Comparison of ENCODE assay signal across 8 cellular contexts in the genomic region with DNA sequence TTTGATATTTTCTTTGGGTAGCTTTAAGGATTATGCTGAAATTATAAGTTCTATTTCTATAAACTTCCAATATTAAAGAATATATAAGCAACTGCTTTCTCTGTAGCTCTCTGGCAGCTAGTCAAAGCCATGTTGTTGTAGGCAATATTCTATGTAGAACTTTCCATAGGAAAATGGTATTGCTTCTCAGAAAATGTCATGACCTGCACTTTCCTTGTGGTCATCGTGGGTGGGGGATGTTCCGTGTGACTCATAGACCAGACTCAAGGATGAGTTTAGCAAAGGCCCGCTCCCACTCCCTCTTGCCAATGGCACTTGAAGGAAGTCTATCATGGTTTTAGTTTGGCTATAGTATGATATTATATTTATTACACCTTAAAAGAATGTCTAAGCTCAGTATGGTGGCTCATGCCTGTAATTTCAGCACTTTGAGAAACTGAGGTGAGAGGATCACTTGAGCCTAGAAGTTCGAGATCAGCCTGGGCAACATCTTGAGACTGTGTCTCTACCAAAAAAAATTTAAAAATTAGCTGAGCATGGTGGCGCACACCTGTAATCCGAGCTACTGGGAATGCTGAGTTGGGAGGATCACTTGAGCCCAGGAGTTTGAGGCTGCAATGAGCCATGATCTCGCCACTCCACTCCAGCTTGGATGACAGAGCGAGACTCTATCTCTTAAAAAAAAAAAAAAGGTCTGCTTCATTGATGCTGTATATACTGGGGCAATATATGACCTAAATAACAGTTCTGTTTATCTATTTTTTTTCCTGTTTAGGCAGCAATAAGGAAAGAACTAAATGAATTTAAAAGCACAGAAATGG. TPM values are rescaled to one million over a fixed set of nuclear protein-coding genes. Genes with fewer than 3 reads are reported as not detected.
DNase-seq lines count a peak whose midpoint lies in the region; ATAC-seq and TF ChIP-seq lines count a peak whose summit lies in the region.

No MANE protein-coding gene starts in this region.

- H3K4me3 Mint-ChIP-seq in CD8-positive, alpha-beta T cell: no peak overlapping the region
- peak overlapping the region; percentile 54 for H3K4me3 Mint-ChIP-seq in activated naive CD8-positive, alpha-beta T cell treated with anti-CD3 and anti-CD28 coated beads, Interleukin-2, amount 50 U/mL, for 24 hours

- no peak for DNase-seq in CD8-positive, alpha-beta T cell
- peak; percentile 8 to 11 for DNase-seq in SJCRH30
- DNase-seq in activated naive CD8-positive, alpha-beta T cell treated with anti-CD3 and anti-CD28 coated beads, Interleukin-2, amount 50 U/mL, for 24 hours: peak; percentile 89
- DNase-seq in skeletal muscle cell (ENCODE audit: low read depth): peak; percentile 71
- no peak for DNase-seq in HPDE6-E6E7 (ENCODE audit: extremely low spot score)
- no peak for DNase-seq in medulla oblongata (ENCODE audit: extremely low spot score)
- no peak for DNase-seq in cerebellar cortex (ENCODE audit: low spot score)

- H3K27ac ChIP-seq in CD8-positive, alpha-beta T cell (ENCODE audit: low read depth, low read length): no peak overlapping the region
- no peak overlapping the region for H3K27ac ChIP-seq in SJCRH30

- H3K4me1 Mint-ChIP-seq in CD8-positive, alpha-beta T cell (ENCODE audit: low read depth): no peaks in the 10 kb centered on the region
- peaks cover 64% of the 10 kb centered on the region for H3K4me1 Mint-ChIP-seq in activated naive CD8-positive, alpha-beta T cell treated with anti-CD3 and anti-CD28 coated beads, Interleukin-2, amount 50 U/mL, for 24 hours

- no peaks in the 10 kb centered on the region for H3K9me3 ChIP-seq in CD8-positive, alpha-beta T cell (ENCODE audit: low read length)
- no peaks in the 10 kb centered on the region for H3K9me3 ChIP-seq in SJCRH30 (replicated peaks)

- no peaks in the 10 kb centered on the region for H3K36me3 ChIP-seq in CD8-positive, alpha-beta T cell (ENCODE audit: insufficient read depth, low read length)
- H3K36me3 ChIP-seq in SJCRH30: peaks cover 26% of the 10 kb centered on the region

- no peaks in the 10 kb centered on the region for H3K27me3 ChIP-seq in CD8-positive, alpha-beta T cell (ENCODE audit: insufficient read depth, low read length)
- no peaks in the 10 kb centered on the region for H3K27me3 ChIP-seq in SJCRH30

- TF ChIP-seq CTCF in CD8-positive, alpha-beta T cell (IDR thresholded peaks at IDR 0.05): no peak

- H3K4me1 ChIP-seq in CD8-positive, alpha-beta T cell (ENCODE audit: insufficient read depth, low read length): no peaks in the 10 kb centered on the region
- no peaks in the 10 kb centered on the region for H3K4me1 ChIP-seq in SJCRH30

- intact Hi-C loops in CD8-positive, alpha-beta T cell (cut with DNase I, micrococcal nuclease): no loop called here

- no peak overlapping the region for H3K4me3 ChIP-seq in CD8-positive, alpha-beta T cell (ENCODE audit: low read depth, low read length)
- H3K4me3 ChIP-seq in SJCRH30: no peak overlapping the region
- no peak overlapping the region for H3K4me3 ChIP-seq in skeletal muscle cell (ENCODE audit: low read depth, low read length)

- no peaks in the 10 kb centered on the region for H3K27me3 Mint-ChIP-seq in CD8-positive, alpha-beta T cell (ENCODE audit: low read depth)
- H3K27me3 Mint-ChIP-seq in activated naive CD8-positive, alpha-beta T cell treated with anti-CD3 and anti-CD28 coated beads, Interleukin-2, amount 50 U/mL, for 24 hours: no peaks in the 10 kb centered on the region

- CTCF ChIA-PET in CD8-positive, alpha-beta T cell (lab: Charles Lee): no interaction called here

- no peaks in the 10 kb centered on the region for H3K9me3 Mint-ChIP-seq in CD8-positive, alpha-beta T cell
- H3K9me3 Mint-ChIP-seq in activated naive CD8-positive, alpha-beta T cell treated with anti-CD3 and anti-CD28 coated beads, Interleukin-2, amount 50 U/mL, for 24 hours: peaks cover 18% of the 10 kb centered on the region

- no peak for ATAC-seq in CD8-positive, alpha-beta T cell
- ATAC-seq in activated naive CD8-positive, alpha-beta T cell treated with anti-CD3 and anti-CD28 coated beads, Interleukin-2, amount 50 U/mL, for 24 hours: peak; percentile 81
- no peak for ATAC-seq in GM21528 (IDR thresholded peaks at IDR 0.05; ENCODE audit: low FRiP score, unreplicated experiment)

- peaks cover 19% of the 10 kb centered on the region for H3K36me3 Mint-ChIP-seq in CD8-positive, alpha-beta T cell
- H3K36me3 Mint-ChIP-seq in activated naive CD8-positive, alpha-beta T cell treated with anti-CD3 and anti-CD28 coated beads, Interleukin-2, amount 50 U/mL, for 24 hours (ENCODE audit: low read depth): peaks cover 42% of the 10 kb centered on the region

- H3K27ac Mint-ChIP-seq in CD8-positive, alpha-beta T cell: peak overlapping the region; percentile 27
- peak overlapping the region; percentile 99 for H3K27ac Mint-ChIP-seq in activated naive CD8-positive, alpha-beta T cell treated with anti-CD3 and anti-CD28 coated beads, Interleukin-2, amount 50 U/mL, for 24 hours

- POLR2A ChIA-PET in CD8-positive, alpha-beta T cell (lab: Charles Lee): no interaction called here

RNA-seq across cellular contexts. Expression of gene LTV1, which starts 36.6 kb away (rescaled TPM):
- total RNA-seq in CD8-positive, alpha-beta T cell: 10 to 100 TPM; 31.7 to 33.4 TPM
- 40.6 and 44.8 TPM in 2 replicates for total RNA-seq in SJCRH30 (2014; rRNA removed; shearing (Covaris generic))

RNA-seq across cellular contexts. Expression of gene ZC2HC1B, which starts 57.8 kb away (rescaled TPM):
- not detected for total RNA-seq in CD8-positive, alpha-beta T cell
- not detected in 2 replicates for total RNA-seq in SJCRH30 (2014; rRNA removed; shearing (Covaris generic))

Comparison
In these comparisons a context has a peak if more than half of its experiments do, and no peak if none do; other contexts are left out.
1. DNase-seq: peak in SJCRH30 (2 of 2), activated naive CD8-positive, alpha-beta T cell treated with anti-CD3 and anti-CD28 coated beads, Interleukin-2, amount 50 U/mL, for 24 hours (single experiment) and skeletal muscle cell (single experiment); none in CD8-positive, alpha-beta T cell (0 of 7), HPDE6-E6E7 (single experiment), medulla oblongata (single experiment) and cerebellar cortex (single experiment).